In genomic region chr18:34122724-34123334, GRCh38 we compare ENCODE assay signal across 9 cellular contexts.
DNase-seq lines count a peak whose midpoint lies in the region; TF ChIP-seq lines count a peak whose summit lies in the region.
"Had no signal": no experiment of that assay in that cellular context is flagged by ENCODE, and none has a peak within 500 bp of the region (broad histone marks: within the 10 kb centered on the region; RNA-seq: fewer than 3 reads in every experiment).

No MANE protein-coding gene starts in this region.

- H3K27ac ChIP-seq in MM.1S (ENCODE audit: low read length) = no peak overlapping the region

- H3K9ac ChIP-seq in MM.1S (ENCODE audit: low read length) = no peak overlapping the region

- CTCF ChIA-PET in HEK293T (lab: Yijun Ruan, JAX) = interaction anchor here (0.6 to 2.9 kb wide), 28 partner anchors 9 to 722 kb away, joined by 3 to 68 read pairs (median 4); partner anchors contain the start of gene NOL4

- no peaks in the 10 kb centered on the region for H3K4me1 ChIP-seq in MM.1S (ENCODE audit: low read length)

- H3K36me3 ChIP-seq in MM.1S (replicated peaks; ENCODE audit: insufficient read depth, low read length) = no peaks in the 10 kb centered on the region

- H3K4me1 Mint-ChIP-seq in neural crest cell = no peaks in the 10 kb centered on the region
- H3K4me1 Mint-ChIP-seq: memory B cell had no signal

- no peak overlapping the region for H2AFZ ChIP-seq in MM.1S (ENCODE audit: low read length)

- no peaks in the 10 kb centered on the region for H3K27me3 Mint-ChIP-seq in neural crest cell (ENCODE audit: low read depth)
- H3K27me3 Mint-ChIP-seq: memory B cell had no signal

- no peaks in the 10 kb centered on the region for H3K79me2 ChIP-seq in MM.1S (ENCODE audit: low read length)

- TF ChIP-seq CTCF in GM12873 (IDR thresholded peaks at IDR 0.05; ENCODE audit: insufficient read depth, low read depth, low read length, missing control alignments) = peak; percentile 78
- peak; percentile 74 for TF ChIP-seq CTCF in MM.1S (IDR thresholded peaks at IDR 0.05; ENCODE audit: low read length)
- peak; percentile 94 for TF ChIP-seq CTCF in neural crest cell (conservative IDR thresholded peaks at IDR 0.05)

- in situ Hi-C loops in ACHN (cut with HindIII; ENCODE audit: low pct_ligation_motif_present, low pct_unique_long_range_greater_than_20kb, low sequenced_read_pairs) = no loop called here

- H3K9me3 ChIP-seq in MM.1S (replicated peaks; ENCODE audit: insufficient read depth, low read length) = no peaks in the 10 kb centered on the region

- DNase-seq in ACHN = peak; percentile 70
- peak; percentile 66 for DNase-seq in HEK293T (ENCODE audit: extremely low spot score)
- DNase-seq in MM.1S = peak; percentile 63
- peak; percentile 44 for DNase-seq in RKO (ENCODE audit: low spot score)
- DNase-seq in epidermal melanocyte (ENCODE audit: insufficient read length, low spot score) = peak; percentile 22
- peak; percentile 23 for DNase-seq in neural crest cell (ENCODE audit: low read depth, low spot score)
- no peak for DNase-seq in ecto neural progenitor cell (ENCODE audit: low spot score)

- no peaks in the 10 kb centered on the region for H3K9me2 ChIP-seq in MM.1S (replicated peaks; ENCODE audit: insufficient read depth, low read length)

- H3K9me3 Mint-ChIP-seq in neural crest cell = no peaks in the 10 kb centered on the region
- H3K9me3 Mint-ChIP-seq: memory B cell had no signal

- no peak overlapping the region for H3K4me3 Mint-ChIP-seq in neural crest cell
- H3K4me3 Mint-ChIP-seq: memory B cell had no signal

- no peak overlapping the region for H3K4me3 ChIP-seq in MM.1S (ENCODE audit: low read length)

- no peak overlapping the region for H3K4me2 ChIP-seq in MM.1S (ENCODE audit: low read depth, low read length)

- H3K36me3 Mint-ChIP-seq in neural crest cell (ENCODE audit: low read depth) = no peaks in the 10 kb centered on the region
- H3K36me3 Mint-ChIP-seq: memory B cell had no signal

- no peaks in the 10 kb centered on the region for H3K27me3 ChIP-seq in MM.1S (replicated peaks; ENCODE audit: insufficient read depth, low read length)

- no peaks in the 10 kb centered on the region for H4K20me1 ChIP-seq in MM.1S (ENCODE audit: insufficient read depth, low read length)

- POLR2A ChIA-PET in HEK293T (lab: Yijun Ruan, JAX) = no interaction called here

- no peaks in the 10 kb centered on the region for H3F3A ChIP-seq in MM.1S (ENCODE audit: insufficient read depth, low read length)

- H3K27ac Mint-ChIP-seq in neural crest cell (ENCODE audit: unreplicated experiment) = no peak overlapping the region
- H3K27ac Mint-ChIP-seq: memory B cell had no signal

TF ChIP-seq in HEK293T, 16 proteins besides CTCF, POLR2A, EP300 and RAD21:
- 0 out of 2 replicates have a peak, but pooled peaks have one; percentile 15 for TF ChIP-seq ZNF384 (IDR thresholded peaks at IDR 0.05)
- TF ChIP-seq ELF4 (IDR thresholded peaks at IDR 0.05) = no peak
TF ChIP-seq in HEK293T: peak in this region for 1.
